17 cellular contexts compared by ENCODE assay signal in the genomic region with DNA sequence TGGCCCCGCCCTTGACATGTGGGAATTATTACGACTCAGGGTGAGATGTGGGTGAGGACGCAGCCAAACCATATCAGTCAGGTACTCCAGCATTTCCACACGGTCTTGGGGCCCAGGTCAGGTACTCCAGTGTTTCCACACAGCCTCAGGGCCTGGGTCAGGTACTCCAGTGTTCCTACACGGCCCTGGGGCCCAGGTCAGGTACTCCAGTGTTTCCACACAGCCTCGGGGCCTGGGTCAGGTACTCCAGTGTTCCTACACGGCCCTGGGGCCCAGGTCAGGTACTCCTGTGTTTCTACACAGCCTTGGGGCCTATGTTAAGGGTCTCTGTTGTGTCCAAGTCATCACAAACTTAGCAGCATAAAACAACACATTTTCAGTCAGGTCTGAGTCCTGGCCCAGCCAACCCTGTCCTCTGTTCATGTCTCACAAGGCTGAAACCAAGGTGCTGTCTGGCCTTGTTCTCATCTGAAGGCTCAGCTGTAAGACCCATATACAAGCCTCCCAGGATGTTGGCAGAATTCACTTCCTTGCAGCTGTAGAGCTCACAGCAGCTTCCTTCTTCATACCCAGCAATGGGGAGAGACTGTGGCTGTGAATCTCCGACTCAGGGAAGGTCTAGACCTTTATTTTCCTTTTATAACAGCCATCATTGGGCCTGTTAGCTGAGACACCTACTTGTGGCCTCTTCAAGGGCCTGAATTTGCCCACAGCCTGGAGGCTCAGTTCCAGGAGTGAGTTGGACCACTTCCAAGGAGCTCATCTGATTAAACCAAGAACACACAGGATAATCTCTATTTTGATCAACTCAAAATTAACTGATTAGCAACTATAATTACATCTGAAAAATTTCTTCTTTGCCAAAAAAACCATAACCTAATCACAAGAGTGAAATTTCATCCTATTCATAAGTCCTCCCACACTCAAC.
A peak's percentile ranks its signal among the peaks of the same experiment; 100 is the strongest.
DNase-seq lines count a peak whose midpoint lies in the region; ATAC-seq and TF ChIP-seq lines count a peak whose summit lies in the region.
"Had no signal": no experiment of that assay in that cellular context is flagged by ENCODE, and none has a peak within 500 bp of the region (broad histone marks: within the 10 kb centered on the region; RNA-seq: fewer than 3 reads in every experiment).

No MANE protein-coding gene starts in this region.

- POLR2A ChIA-PET in activated CD4-positive, alpha-beta T cell treated with anti-CD3 and anti-CD28 coated beads for 36 hours (lab: Charles Lee) = no interaction called here
- POLR2A ChIA-PET in activated CD4-positive, alpha-beta memory T cell treated with anti-CD3 and anti-CD28 coated beads, Interleukin-2, amount 10 ng/mL, durations not matched to agents 7 days and 5 days (lab: Charles Lee) = interaction anchor here (0.7 to 4.9 kb wide), 7 partner anchors 10 to 113 kb away, joined by 3 to 16 read pairs (median 4); a partner anchor contains a TSS
- POLR2A ChIA-PET in naive thymus-derived CD4-positive, alpha-beta T cell (lab: Charles Lee) = interaction anchor here (0.5 to 1.3 kb wide), 3 partner anchors 18 to 1516 kb away, joined by 4 read pairs; no protein-coding TSS in a partner anchor

- H3K36me3 Mint-ChIP-seq in activated CD4-positive, alpha-beta T cell treated with anti-CD3 and anti-CD28 coated beads for 36 hours (ENCODE audit: low read depth) = no peaks in the 10 kb centered on the region
- H3K36me3 Mint-ChIP-seq in activated CD4-positive, alpha-beta memory T cell treated with anti-CD3 and anti-CD28 coated beads, Interleukin-2, amount 10 ng/mL, durations not matched to agents 7 days and 5 days (ENCODE audit: low read depth) = peaks cover 10% of the 10 kb centered on the region
- H3K36me3 Mint-ChIP-seq in naive thymus-derived CD4-positive, alpha-beta T cell = peaks cover 0 to 20% (median 7%) of the 10 kb centered on the region in 5 donors

- H3K27ac Mint-ChIP-seq in activated CD4-positive, alpha-beta T cell treated with anti-CD3 and anti-CD28 coated beads for 36 hours = peak overlapping the region; percentile 39
- peak overlapping the region; percentile 98 for H3K27ac Mint-ChIP-seq in activated CD4-positive, alpha-beta memory T cell treated with anti-CD3 and anti-CD28 coated beads, Interleukin-2, amount 10 ng/mL, durations not matched to agents 7 days and 5 days
- H3K27ac Mint-ChIP-seq in naive thymus-derived CD4-positive, alpha-beta T cell = peak overlapping the region; percentile 86 to 95 (median 90)

- no peaks in the 10 kb centered on the region for H3K27me3 ChIP-seq in naive thymus-derived CD4-positive, alpha-beta T cell (ENCODE audit: control insufficient read depth in 2 of 2, insufficient read depth in 2 of 2, low read length in 2 of 2)
- no peaks in the 10 kb centered on the region for H3K27me3 ChIP-seq in upper lobe of right lung
- H3K27me3 ChIP-seq: cardiac muscle cell had no signal

- no peaks in the 10 kb centered on the region for H3K27me3 Mint-ChIP-seq in activated CD4-positive, alpha-beta T cell treated with anti-CD3 and anti-CD28 coated beads for 36 hours
- H3K27me3 Mint-ChIP-seq in activated CD4-positive, alpha-beta memory T cell treated with anti-CD3 and anti-CD28 coated beads, Interleukin-2, amount 10 ng/mL, durations not matched to agents 7 days and 5 days = no peaks in the 10 kb centered on the region
- no peaks in the 10 kb centered on the region for H3K27me3 Mint-ChIP-seq in naive thymus-derived CD4-positive, alpha-beta T cell

- intact Hi-C loops in activated CD4-positive, alpha-beta T cell treated with anti-CD3 and anti-CD28 coated beads for 36 hours (cut with DNase I, micrococcal nuclease) = loop anchor here in 1 of 2 experiments (10.0 kb wide), 1 partner anchor 729 kb away; a partner anchor contains a TSS
- intact Hi-C loops in naive thymus-derived CD4-positive, alpha-beta T cell (cut with micrococcal nuclease) = loop anchor here (5.0 to 10.0 kb wide), 6 partner anchors 69 to 729 kb away; a partner anchor contains a TSS
- intact Hi-C loops in upper lobe of right lung (cut with DNase I) = no loop called here

- DNase-seq in activated CD4-positive, alpha-beta T cell treated with anti-CD3 and anti-CD28 coated beads for 36 hours = peak; percentile 30
- no peak for DNase-seq in activated CD4-positive, alpha-beta T cell treated with anti-CD3 and anti-CD28 coated beads, Interleukin-2, amount 50 U/mL, for 1 hour
- peak; percentile 41 for DNase-seq in Jurkat, Clone E6-1 (ENCODE audit: low read depth, low spot score)
- no peak for DNase-seq in activated CD4-positive, alpha-beta memory T cell treated with anti-CD3 and anti-CD28 coated beads, Interleukin-2, amount 10 ng/mL, durations not matched to agents 7 days and 5 days
- DNase-seq in naive thymus-derived CD4-positive, alpha-beta T cell = peak in 1 of 9 donors; percentile 18
- DNase-seq in NK-92 (lab: John Stamatoyannopoulos, UW; ENCODE audit: unreplicated experiment) = no peak
- DNase-seq in upper lobe of right lung = no peak
- DNase-seq in NCI-H146 treated with DMSO at 0.1 percent for 48 hours (lab: John Stamatoyannopoulos, UW; ENCODE audit: unreplicated experiment) = no peak
- DNase-seq: DMS153, glutamatergic neuron, NCI-H1092 treated with DMSO at 0.1 percent for 48 hours, NCI-H510A, psoas muscle, RPMI8226, transverse colon had no signal

- peaks cover 57% of the 10 kb centered on the region for H3K4me1 Mint-ChIP-seq in activated CD4-positive, alpha-beta T cell treated with anti-CD3 and anti-CD28 coated beads for 36 hours
- peaks cover 74% of the 10 kb centered on the region for H3K4me1 Mint-ChIP-seq in activated CD4-positive, alpha-beta memory T cell treated with anti-CD3 and anti-CD28 coated beads, Interleukin-2, amount 10 ng/mL, durations not matched to agents 7 days and 5 days
- peaks cover 33 to 70% (median 57%) of the 10 kb centered on the region in 7 donors for H3K4me1 Mint-ChIP-seq in naive thymus-derived CD4-positive, alpha-beta T cell

- no peaks in the 10 kb centered on the region for H3K9me3 ChIP-seq in naive thymus-derived CD4-positive, alpha-beta T cell (ENCODE audit: control insufficient read depth in 2 of 3, low read length in 3 of 3)
- no peaks in the 10 kb centered on the region for H3K9me3 ChIP-seq in upper lobe of right lung
- H3K9me3 ChIP-seq: A549, psoas muscle, transverse colon had no signal

- H3K4me1 ChIP-seq in naive thymus-derived CD4-positive, alpha-beta T cell (ENCODE audit: control insufficient read depth in 2 of 2, insufficient read depth in 2 of 2, low read length in 2 of 2) = peaks cover 39 to 50% of the 10 kb centered on the region in 2 donors
- H3K4me1 ChIP-seq in upper lobe of right lung = peaks cover 11% of the 10 kb centered on the region
- H3K4me1 ChIP-seq: A549, psoas muscle had no signal

- TF ChIP-seq CTCF in upper lobe of right lung (IDR thresholded peaks at IDR 0.05) = no peak

- H3K9me3 Mint-ChIP-seq in activated CD4-positive, alpha-beta T cell treated with anti-CD3 and anti-CD28 coated beads for 36 hours (ENCODE audit: low read depth) = no peaks in the 10 kb centered on the region
- peaks cover 6% of the 10 kb centered on the region for H3K9me3 Mint-ChIP-seq in activated CD4-positive, alpha-beta memory T cell treated with anti-CD3 and anti-CD28 coated beads, Interleukin-2, amount 10 ng/mL, durations not matched to agents 7 days and 5 days
- H3K9me3 Mint-ChIP-seq in naive thymus-derived CD4-positive, alpha-beta T cell = peaks cover 0 to 12% (median 5%) of the 10 kb centered on the region in 11 donors

- H3K36me3 ChIP-seq in naive thymus-derived CD4-positive, alpha-beta T cell (ENCODE audit: control insufficient read depth in 2 of 3, insufficient read depth in 3 of 3, low read length in 3 of 3) = no peaks in the 10 kb centered on the region
- H3K36me3 ChIP-seq in upper lobe of right lung = no peaks in the 10 kb centered on the region
- H3K36me3 ChIP-seq: cardiac muscle cell, transverse colon had no signal

- ATAC-seq in activated CD4-positive, alpha-beta T cell treated with anti-CD3 and anti-CD28 coated beads for 36 hours = no peak
- no peak for ATAC-seq in naive thymus-derived CD4-positive, alpha-beta T cell
- no peak for ATAC-seq in upper lobe of right lung
- ATAC-seq: A549, psoas muscle had no signal

- peak overlapping the region; percentile 34 for H3K27ac ChIP-seq in naive thymus-derived CD4-positive, alpha-beta T cell (ENCODE audit: low read depth, low read length)
- no peak overlapping the region for H3K27ac ChIP-seq in upper lobe of right lung
- H3K27ac ChIP-seq: A549, cardiac muscle cell, psoas muscle, transverse colon had no signal

- no peak overlapping the region for H3K4me3 Mint-ChIP-seq in activated CD4-positive, alpha-beta T cell treated with anti-CD3 and anti-CD28 coated beads for 36 hours
- H3K4me3 Mint-ChIP-seq in activated CD4-positive, alpha-beta memory T cell treated with anti-CD3 and anti-CD28 coated beads, Interleukin-2, amount 10 ng/mL, durations not matched to agents 7 days and 5 days = peak overlapping the region; percentile 54
- H3K4me3 Mint-ChIP-seq in naive thymus-derived CD4-positive, alpha-beta T cell = peak overlapping the region; percentile 61 to 97 (median 85)

- H3K4me3 ChIP-seq in Jurkat, Clone E6-1 (ENCODE audit: low read length) = no peak overlapping the region
- H3K4me3 ChIP-seq in naive thymus-derived CD4-positive, alpha-beta T cell (ENCODE audit: low read length) = peak overlapping the region; percentile 48
- no peak overlapping the region for H3K4me3 ChIP-seq in upper lobe of right lung
- H3K4me3 ChIP-seq: A549, cardiac muscle cell, psoas muscle, transverse colon had no signal

- CTCF ChIA-PET in activated CD4-positive, alpha-beta T cell treated with anti-CD3 and anti-CD28 coated beads for 36 hours (lab: Charles Lee) = interaction anchor here (0.6 to 0.7 kb wide), 2 partner anchors 73 to 117 kb away, joined by 3 read pairs; no protein-coding TSS in a partner anchor
- CTCF ChIA-PET in activated CD4-positive, alpha-beta memory T cell treated with anti-CD3 and anti-CD28 coated beads, Interleukin-2, amount 10 ng/mL, durations not matched to agents 7 days and 5 days (lab: Charles Lee) = interaction anchor here (1.3 kb wide), 1 partner anchor 10 kb away, joined by 6 read pairs; no protein-coding TSS in a partner anchor
- CTCF ChIA-PET in naive thymus-derived CD4-positive, alpha-beta T cell (lab: Charles Lee) = no interaction called here

Comparison
In these comparisons a context has a peak if more than half of its experiments do, and no peak if none do; other contexts are left out.
1. DNase-seq: peak in activated CD4-positive, alpha-beta T cell treated with anti-CD3 and anti-CD28 coated beads for 36 hours (single experiment) and Jurkat, Clone E6-1 (single experiment); none in activated CD4-positive, alpha-beta T cell treated with anti-CD3 and anti-CD28 coated beads, Interleukin-2, amount 50 U/mL, for 1 hour (single experiment), activated CD4-positive, alpha-beta memory T cell treated with anti-CD3 and anti-CD28 coated beads, Interleukin-2, amount 10 ng/mL, durations not matched to agents 7 days and 5 days (single experiment), NK-92 (single experiment), upper lobe of right lung (single experiment) and NCI-H146 treated with DMSO at 0.1 percent for 48 hours (single experiment).
2. H3K27ac Mint-ChIP-seq: peak in every context shown above with its lines; median percentile 98 in activated CD4-positive, alpha-beta memory T cell treated with anti-CD3 and anti-CD28 coated beads, Interleukin-2, amount 10 ng/mL, durations not matched to agents 7 days and 5 days; 90 in naive thymus-derived CD4-positive, alpha-beta T cell; 39 in activated CD4-positive, alpha-beta T cell treated with anti-CD3 and anti-CD28 coated beads for 36 hours.